8 cellular contexts compared by ENCODE assay signal in the genomic region with DNA sequence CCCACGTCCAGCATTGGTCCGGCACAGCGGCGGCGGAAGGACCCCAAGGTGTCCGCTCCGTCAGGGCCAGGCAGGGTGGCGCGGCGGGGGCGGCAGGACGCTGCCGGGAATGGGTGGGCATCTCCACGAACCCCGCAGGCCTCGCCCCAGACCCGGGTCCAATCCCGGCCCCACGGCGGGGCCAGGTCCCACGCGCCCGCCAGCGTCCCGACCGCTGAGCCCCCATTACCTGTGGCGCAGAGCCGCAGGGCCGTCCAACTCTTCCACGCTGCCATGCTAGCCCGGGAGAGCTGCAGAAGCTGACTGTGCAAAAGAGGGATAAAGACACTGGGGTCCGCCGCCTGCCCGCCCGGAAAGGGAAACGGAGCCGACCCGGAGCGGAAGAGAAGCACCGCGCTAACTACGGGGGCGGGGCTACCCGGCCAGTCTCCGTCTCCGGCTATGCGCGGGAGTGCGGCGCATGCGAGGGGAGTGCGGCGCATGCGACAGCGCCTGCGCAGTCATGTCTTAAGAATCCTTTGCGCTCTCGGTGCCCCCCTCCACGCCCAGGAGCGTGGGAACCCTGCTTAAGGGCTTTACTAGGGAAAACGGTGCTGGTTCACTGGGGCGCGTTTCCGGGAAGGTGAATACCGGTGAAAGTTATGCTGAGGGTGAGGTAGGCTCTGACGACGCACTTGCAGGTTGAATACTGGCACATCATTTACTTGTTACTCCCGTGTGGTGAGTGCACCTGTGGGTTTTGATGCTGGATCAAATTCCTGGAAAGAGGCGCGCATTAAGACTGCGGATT. TPM values are rescaled to one million over a fixed set of nuclear protein-coding genes. Genes with fewer than 3 reads are reported as not detected.
A peak's percentile ranks its signal among the peaks of the same experiment; 100 is the strongest.
DNase-seq lines count a peak whose midpoint lies in the region; ATAC-seq and TF ChIP-seq lines count a peak whose summit lies in the region.

A gene with protein sequence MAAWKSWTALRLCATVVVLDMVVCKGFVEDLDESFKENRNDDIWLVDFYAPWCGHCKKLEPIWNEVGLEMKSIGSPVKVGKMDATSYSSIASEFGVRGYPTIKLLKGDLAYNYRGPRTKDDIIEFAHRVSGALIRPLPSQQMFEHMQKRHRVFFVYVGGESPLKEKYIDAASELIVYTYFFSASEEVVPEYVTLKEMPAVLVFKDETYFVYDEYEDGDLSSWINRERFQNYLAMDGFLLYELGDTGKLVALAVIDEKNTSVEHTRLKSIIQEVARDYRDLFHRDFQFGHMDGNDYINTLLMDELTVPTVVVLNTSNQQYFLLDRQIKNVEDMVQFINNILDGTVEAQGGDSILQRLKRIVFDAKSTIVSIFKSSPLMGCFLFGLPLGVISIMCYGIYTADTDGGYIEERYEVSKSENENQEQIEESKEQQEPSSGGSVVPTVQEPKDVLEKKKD (minus strand): TSS at position 402 of the 790 bp plus-strand sequence. CDS start 127 bp downstream, at position 275.

- peak; percentile 97 for DNase-seq in GM10248 (ENCODE audit: extremely low spot score)
- peak; percentile 96 for DNase-seq in NCI-H1105 (lab: John Stamatoyannopoulos, UW)
- DNase-seq in SKM-1 treated with dmso at 0.1 percent for 144 hours (lab: John Stamatoyannopoulos, UW; ENCODE audit: unreplicated experiment) = peak; percentile 93
- DNase-seq in glutamatergic neuron = peak; percentile 95
- peak; percentile 96 for DNase-seq in osteocyte (ENCODE audit: extremely low spot score, unreplicated experiment)

- H3K27ac ChIP-seq in thymus (ENCODE audit: low read depth) = peak within 1 kb of the TSS; percentile 85

- H3K36me3 ChIP-seq in thymus (ENCODE audit: control insufficient read depth, insufficient read depth) = peaks cover 14% of the 10 kb centered on the region

- POLR2A ChIA-PET in GM10248 (lab: Yijun Ruan, JAX) = no interaction called here

- H3K9me3 ChIP-seq in thymus (ENCODE audit: control insufficient read depth) = no peaks in the 10 kb centered on the region

- peak within 1 kb of the TSS; percentile 88 for H3K4me3 ChIP-seq in thymus (ENCODE audit: low read length)

- H3K4me3 Mint-ChIP-seq in activated naive CD8-positive, alpha-beta T cell = peak within 1 kb of the TSS; percentile 99
- H3K4me3 Mint-ChIP-seq in glutamatergic neuron (ENCODE audit: unreplicated experiment) (peak within 1 kb of the TSS; percentile 95), osteocyte (ENCODE audit: unreplicated experiment) (peak within 1 kb of the TSS; percentile 93)

- peaks cover 52% of the 10 kb centered on the region for H3K4me1 Mint-ChIP-seq in activated naive CD8-positive, alpha-beta T cell (ENCODE audit: low read depth)
- peaks cover 6% of the 10 kb centered on the region for H3K4me1 Mint-ChIP-seq in glutamatergic neuron (ENCODE audit: low read depth, unreplicated experiment)
- H3K4me1 Mint-ChIP-seq in osteocyte (ENCODE audit: unreplicated experiment) = peaks cover 27% of the 10 kb centered on the region

- CTCF ChIA-PET in GM10248 (lab: Yijun Ruan, JAX) = interaction anchor here (1.9 kb wide), 1 partner anchor 19 kb away, joined by 5 read pairs; no protein-coding TSS in a partner anchor

- ATAC-seq in HG02623 (IDR thresholded peaks at IDR 0.05; ENCODE audit: unreplicated experiment) = peak; percentile 94

- peaks cover 2% of the 10 kb centered on the region for H3K4me1 ChIP-seq in thymus (ENCODE audit: control insufficient read depth, insufficient read depth, low read length)

- no peaks in the 10 kb centered on the region for H3K9me3 Mint-ChIP-seq in activated naive CD8-positive, alpha-beta T cell (ENCODE audit: low read depth)
- H3K9me3 Mint-ChIP-seq in glutamatergic neuron (ENCODE audit: unreplicated experiment) = no peaks in the 10 kb centered on the region
- H3K9me3 Mint-ChIP-seq in osteocyte (ENCODE audit: unreplicated experiment) = no peaks in the 10 kb centered on the region

- no peaks in the 10 kb centered on the region for H3K27me3 ChIP-seq in thymus (ENCODE audit: control insufficient read depth, insufficient read depth)

- H3K27ac Mint-ChIP-seq in activated naive CD8-positive, alpha-beta T cell = peak within 1 kb of the TSS; percentile 95
- peak within 1 kb of the TSS; percentile 82 for H3K27ac Mint-ChIP-seq in glutamatergic neuron (ENCODE audit: unreplicated experiment)
- H3K27ac Mint-ChIP-seq in osteocyte (ENCODE audit: unreplicated experiment) = peak within 1 kb of the TSS; percentile 85

- WGBS in thymus = under 1% methylated on average over 71 of the region's 71 CpGs

- TF ChIP-seq CTCF in GM10248 (IDR thresholded peaks at IDR 0.05; ENCODE audit: control extremely low read depth, extremely low read depth, low read depth, missing control alignments) (no peak), glutamatergic neuron (IDR thresholded peaks at IDR 0.05; ENCODE audit: partially characterized antibody, unreplicated experiment) (no peak), osteocyte (IDR thresholded peaks at IDR 0.05) (no peak)

- H3K36me3 Mint-ChIP-seq in activated naive CD8-positive, alpha-beta T cell = peaks cover 10% of the 10 kb centered on the region
- no peaks in the 10 kb centered on the region for H3K36me3 Mint-ChIP-seq in glutamatergic neuron (ENCODE audit: unreplicated experiment)
- H3K36me3 Mint-ChIP-seq in osteocyte (ENCODE audit: unreplicated experiment) = peaks cover 18% of the 10 kb centered on the region

- no peaks in the 10 kb centered on the region for H3K27me3 Mint-ChIP-seq in activated naive CD8-positive, alpha-beta T cell
- peaks cover 3% of the 10 kb centered on the region for H3K27me3 Mint-ChIP-seq in glutamatergic neuron (ENCODE audit: unreplicated experiment)
- H3K27me3 Mint-ChIP-seq in osteocyte (ENCODE audit: unreplicated experiment) = no peaks in the 10 kb centered on the region

RNA-seq across cellular contexts. Expression of the gene that starts here (rescaled TPM):
- total RNA-seq in glutamatergic neuron (ENCODE audit: unreplicated experiment) (68.6 TPM), osteocyte (76.9 and 78.4 TPM in 2 replicates)
- 45.4 TPM for polyA plus RNA-seq in thymus

Comparison
In these comparisons a context has a peak if more than half of its experiments do, and no peak if none do; other contexts are left out.
1. Peak in every context shown above with its lines: DNase-seq, ATAC-seq, H3K4me3 ChIP-seq and H3K27ac ChIP-seq.